8 cellular contexts compared by ENCODE assay signal in the genomic region with DNA sequence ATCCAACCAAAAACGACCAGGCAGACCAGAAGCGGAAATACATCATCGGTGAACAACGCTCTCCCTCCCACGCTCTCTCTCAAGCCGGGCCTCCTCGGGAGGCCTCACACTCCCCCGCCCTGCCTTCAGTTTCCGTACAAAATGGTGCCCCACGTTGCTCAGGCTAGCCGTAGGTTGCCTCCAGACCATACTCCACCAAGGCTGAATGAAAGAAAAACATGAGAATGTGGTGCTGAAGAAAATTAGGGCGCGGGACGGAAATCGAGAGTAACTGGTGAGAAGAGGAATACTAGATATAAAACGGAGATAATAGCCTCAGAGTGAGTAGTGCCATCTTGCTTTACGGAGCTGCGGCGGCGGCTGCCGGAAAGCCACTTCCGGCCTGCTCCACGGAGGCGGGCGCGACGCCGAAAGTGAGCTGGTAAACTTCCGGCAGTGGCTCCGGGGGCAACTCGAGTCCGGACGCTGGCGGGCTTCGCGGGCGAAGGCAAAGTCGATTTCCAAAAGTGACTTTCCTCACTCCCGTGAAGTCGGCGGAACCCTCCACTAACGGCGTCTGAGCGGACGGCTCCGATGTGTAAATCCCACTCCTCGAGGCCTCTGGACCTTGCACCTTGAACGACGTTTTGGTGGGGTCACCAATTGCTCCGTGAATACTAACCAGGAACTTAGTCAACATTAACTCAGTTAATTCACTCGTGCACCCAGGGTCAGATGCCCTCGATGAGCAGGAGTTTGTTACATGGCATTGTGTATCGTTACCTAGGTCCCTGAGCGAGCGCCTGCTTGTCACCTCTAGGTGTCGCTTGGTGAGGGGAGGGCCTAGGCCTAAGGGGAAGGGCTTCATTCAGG. TPM values are rescaled to one million over a fixed set of nuclear protein-coding genes. Genes with fewer than 3 reads are reported as not detected.
A peak's percentile ranks its signal among the peaks of the same experiment; 100 is the strongest.
DNase-seq lines count a peak whose midpoint lies in the region; ATAC-seq lines count a peak whose summit lies in the region.

SH3BP5L (minus strand) TSS at position 7 of the 852 bp plus-strand sequence. CDS start 980 bp downstream, outside the sequence.

- H3K4me1 ChIP-seq in BLaER1 = peaks cover 53% of the 10 kb centered on the region

- H3K36me3 ChIP-seq in BLaER1 = peaks cover 37% of the 10 kb centered on the region

- peak within 1 kb of the TSS; percentile 100 for H3K27ac ChIP-seq in BLaER1
- peak within 1 kb of the TSS; percentile 98 for H3K27ac ChIP-seq in cingulate gyrus (ENCODE audit: low read depth, low read length)

- peaks cover 42% of the 10 kb centered on the region for H4K20me1 ChIP-seq in BLaER1

- DNase-seq in GM19240 (ENCODE audit: insufficient read length, low spot score) = peak; percentile 97
- DNase-seq in NCI-H524 treated with DMSO at 0.1 percent for 48 hours (lab: John Stamatoyannopoulos, UW) = peak; percentile 83
- DNase-seq in activated CD4-positive, alpha-beta T cell treated with anti-CD3 and anti-CD28 coated beads for 4 hours = peak; percentile 90 to 92
- DNase-seq in left colon = peak; percentile 93 to 94
- DNase-seq in stimulated activated CD4-positive, alpha-beta T cell treated with anti-CD3 and anti-CD28 coated beads, Interleukin-1b, Interleukin-23, amount 100 ng/mL, for 48 hours = peak; percentile 91

- H3K27me3 ChIP-seq in BLaER1 = no peaks in the 10 kb centered on the region

- intact Hi-C loops in left colon (cut with DNase I, micrococcal nuclease) = no loop called here

- peak within 1 kb of the TSS; percentile 88 for H3K4me3 ChIP-seq in BLaER1

- peak within 1 kb of the TSS; percentile 94 for H3K4me2 ChIP-seq in BLaER1

- no peaks in the 10 kb centered on the region for H3K9me3 ChIP-seq in BLaER1

- peak within 1 kb of the TSS; percentile 98 for H3K9ac ChIP-seq in BLaER1

- peak; percentile 90 for ATAC-seq in HG03460 (IDR thresholded peaks at IDR 0.05; ENCODE audit: unreplicated experiment)
- ATAC-seq in left colon = peak; percentile 93

RNA-seq across cellular contexts. Expression of gene SH3BP5L, which starts in this region (rescaled TPM):
- 10 to 100 TPM; 22.2 to 25.9 TPM for total RNA-seq in left colon

Comparison
In these comparisons a context has a peak if more than half of its experiments do, and no peak if none do; other contexts are left out.
1. Peak in every context shown above with its lines: DNase-seq, ATAC-seq, H3K4me3 ChIP-seq and H3K27ac ChIP-seq.